In the genomic region with DNA sequence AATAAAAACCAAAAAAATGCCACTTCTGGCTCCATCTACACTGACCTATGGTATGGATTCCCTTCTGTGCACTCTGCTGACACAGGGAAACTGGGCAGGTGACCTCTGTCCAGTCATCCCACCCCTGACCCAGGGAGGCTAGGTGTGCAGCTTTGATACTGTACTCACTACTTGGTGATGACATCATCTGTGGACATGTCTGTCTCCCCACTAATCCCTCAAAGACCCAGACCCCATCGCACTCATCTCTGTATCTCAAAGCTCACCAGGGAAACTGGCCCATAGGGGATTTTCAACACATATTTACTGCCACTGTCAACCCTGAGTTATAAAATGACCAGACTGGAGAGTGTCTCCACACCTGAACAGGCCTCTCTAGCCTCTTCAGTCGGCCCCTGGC, we compare ENCODE assay signal across 12 cellular contexts. TPM values are rescaled to one million over a fixed set of nuclear protein-coding genes. Genes with fewer than 3 reads are reported as not detected.
DNase-seq lines count a peak whose midpoint lies in the region; ATAC-seq and TF ChIP-seq lines count a peak whose summit lies in the region.
"Had no signal": no experiment of that assay in that cellular context is flagged by ENCODE, and none has a peak within 500 bp of the region (broad histone marks: within the 10 kb centered on the region; RNA-seq: fewer than 3 reads in every experiment).

No MANE protein-coding gene starts in this region.

- H4K20me1 ChIP-seq in KMS-11 (ENCODE audit: insufficient read depth): no peaks in the 10 kb centered on the region

- DNase-seq in SKM-1 treated with dmso at 0.1 percent for 144 hours (lab: John Stamatoyannopoulos, UW; ENCODE audit: unreplicated experiment) (no peak), NCI-H1092 (lab: John Stamatoyannopoulos, UW) (no peak), Peyer's patch (no peak)
- DNase-seq: activated naive CD8-positive, alpha-beta T cell treated with anti-CD3 and anti-CD28 coated beads, Interleukin-2, amount 10 ng/mL, durations not matched to agents 7 days and 5 days; effector CD8-positive, alpha-beta T cell; NCI-H510A treated with DMSO at 0.1 percent for 48 hours had no signal

- H3K79me2 ChIP-seq in KMS-11 (ENCODE audit: insufficient read depth, low read depth): peaks cover 70% of the 10 kb centered on the region

- H3K27me3 ChIP-seq in KMS-11 (ENCODE audit: insufficient read depth, low read depth) (no peaks in the 10 kb centered on the region), thymus (ENCODE audit: control insufficient read depth, insufficient read depth) (no peaks in the 10 kb centered on the region), Peyer's patch (no peaks in the 10 kb centered on the region)

- H3K9me3 ChIP-seq in thymus (ENCODE audit: control insufficient read depth): no peaks in the 10 kb centered on the region
- H3K9me3 ChIP-seq in Peyer's patch: no peaks in the 10 kb centered on the region

- no peak overlapping the region for H3K27ac ChIP-seq in KMS-11
- peak overlapping the region; percentile 26 for H3K27ac ChIP-seq in thymus (ENCODE audit: low read depth)
- no peak overlapping the region for H3K27ac ChIP-seq in Peyer's patch
- H3K27ac ChIP-seq: parathyroid adenoma had no signal

- H2AFZ ChIP-seq in KMS-11 (ENCODE audit: low read depth): no peak overlapping the region
- H2AFZ ChIP-seq: parathyroid adenoma had no signal

- H3K36me3 ChIP-seq in KMS-11 (ENCODE audit: insufficient read depth): no peaks in the 10 kb centered on the region
- H3K36me3 ChIP-seq in thymus (ENCODE audit: control insufficient read depth, insufficient read depth): no peaks in the 10 kb centered on the region
- no peaks in the 10 kb centered on the region for H3K36me3 ChIP-seq in Peyer's patch

- H3K4me1 ChIP-seq in KMS-11 (ENCODE audit: low read depth, poor library complexity, severe bottlenecking): peaks cover 57% of the 10 kb centered on the region
- H3K4me1 ChIP-seq in thymus (ENCODE audit: control insufficient read depth, insufficient read depth, low read length): no peaks in the 10 kb centered on the region
- H3K4me1 ChIP-seq in Peyer's patch: peaks cover 0 to 5% (median 0%) of the 10 kb centered on the region in 4 donors

- no peak overlapping the region for H3K9ac ChIP-seq in KMS-11
- H3K9ac ChIP-seq: parathyroid adenoma had no signal

- no peak for TF ChIP-seq CTCF in KMS-11 (conservative IDR thresholded peaks at IDR 0.05; ENCODE audit: low read depth, low read length)
- no peak for TF ChIP-seq CTCF in Peyer's patch (IDR thresholded peaks at IDR 0.05)

- H3K4me2 ChIP-seq in KMS-11: peak overlapping the region; percentile 8; the same call in 1 of the 2 replicates

- no peak for TF ChIP-seq POLR2A in Peyer's patch (IDR thresholded peaks at IDR 0.05)

- ATAC-seq in GM18909 (IDR thresholded peaks at IDR 0.05; ENCODE audit: poor library complexity, unreplicated experiment): peak; percentile 71
- ATAC-seq in HG02610 (IDR thresholded peaks at IDR 0.05; ENCODE audit: unreplicated experiment): peak; percentile 89

- H3K4me3 ChIP-seq in KMS-11 (IDR thresholded peaks at IDR 0.05; ENCODE audit: insufficient read depth, low read depth, low read length) (no peak overlapping the region), thymus (ENCODE audit: low read length) (no peak overlapping the region), Peyer's patch (no peak overlapping the region)
- H3K4me3 ChIP-seq: lung had no signal

- WGBS in thymus: 94% methylated on average over 2 of the region's 2 CpGs

RNA-seq across cellular contexts. Expression of a gene that starts 10.6 kb away (rescaled TPM):
- polyA plus RNA-seq in thymus: 14.7 TPM
- total RNA-seq in Peyer's patch: 100 to 1,000 TPM in 1 of 4 donors, 10 to 100 TPM in 3; 73.4 to 117 (median 88.4) TPM
